In the genomic region with DNA sequence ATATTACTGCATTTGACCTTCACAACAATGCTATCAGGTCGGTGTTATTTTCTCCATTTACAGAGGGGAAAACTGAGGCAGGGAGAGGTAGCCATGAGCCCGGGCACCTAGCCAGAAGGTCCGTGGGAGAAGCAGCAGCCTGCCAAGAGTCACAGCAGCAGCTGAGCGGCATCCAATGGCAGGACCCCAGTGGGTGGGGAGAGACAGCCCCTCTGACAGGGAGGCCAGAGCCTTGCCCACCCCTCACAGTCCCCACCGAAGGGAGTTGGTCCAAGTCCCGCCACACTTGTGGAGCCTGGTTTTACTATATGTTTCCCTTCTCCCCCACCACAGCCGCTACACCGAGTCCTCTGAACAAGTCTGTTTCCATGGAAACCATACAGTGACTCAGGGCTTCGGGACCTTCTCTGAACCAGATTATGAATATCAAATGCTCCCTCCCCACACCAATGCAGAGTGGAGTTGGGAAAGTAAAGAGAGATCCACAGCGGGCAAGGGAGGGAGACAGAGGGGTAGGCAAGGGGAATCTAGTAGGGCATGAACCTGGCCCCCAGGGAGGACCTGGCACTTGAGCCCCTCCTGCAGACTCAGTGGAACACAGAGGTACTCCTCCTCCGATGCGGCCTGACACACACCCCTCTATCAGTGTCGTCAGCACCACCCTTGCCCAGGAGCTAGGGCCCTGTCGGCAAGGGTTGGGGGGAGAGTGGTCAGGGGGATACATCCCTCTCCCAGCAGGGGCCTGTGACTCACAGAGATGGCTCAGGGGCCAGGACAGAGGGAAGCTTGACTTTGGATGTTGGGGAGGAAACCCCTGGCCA, we compare ENCODE assay signal across 9 cellular contexts. TPM values are rescaled to one million over a fixed set of nuclear protein-coding genes. Genes with fewer than 3 reads are reported as not detected.
DNase-seq lines count a peak whose midpoint lies in the region; ATAC-seq, FAIRE-seq and TF ChIP-seq lines count a peak whose summit lies in the region.
"Had no signal": no experiment of that assay in that cellular context is flagged by ENCODE, and none has a peak within 500 bp of the region (broad histone marks: within the 10 kb centered on the region; RNA-seq: fewer than 3 reads in every experiment).

No MANE protein-coding gene starts in this region.

- H3K27me3 ChIP-seq in RWPE2 (ENCODE audit: insufficient read depth, poor library complexity, severe bottlenecking) = peaks cover 65% of the 10 kb centered on the region

- H3K4me1 ChIP-seq in RWPE2 (ENCODE audit: insufficient read depth, poor library complexity, severe bottlenecking) = no peaks in the 10 kb centered on the region

- peaks cover 49% of the 10 kb centered on the region for H3K27me3 Mint-ChIP-seq in activated naive CD4-positive, alpha-beta T cell treated with anti-CD3 and anti-CD28 coated beads for 36 hours (ENCODE audit: low read depth)

- CTCF ChIA-PET in activated naive CD4-positive, alpha-beta T cell treated with anti-CD3 and anti-CD28 coated beads for 36 hours (lab: Charles Lee) = interaction anchor here (1.5 to 1.9 kb wide), 2 partner anchors 8 to 30 kb away, joined by 3 to 8 read pairs; no protein-coding TSS in a partner anchor

- TF ChIP-seq CTCF in RWPE2 (IDR thresholded peaks at IDR 0.05; ENCODE audit: poor library complexity, severe bottlenecking) (no peak), foreskin fibroblast (IDR thresholded peaks at IDR 0.05; ENCODE audit: low read depth, low read length) (no peak)

- H3K4me3 ChIP-seq in RWPE2 (ENCODE audit: severe bottlenecking) (no peak overlapping the region), foreskin fibroblast (ENCODE audit: low read depth in 1 of 2, low read length in 2 of 2) (no peak overlapping the region)
- H3K4me3 ChIP-seq: GM12878 had no signal

- no peak overlapping the region for H3K27ac ChIP-seq in RWPE2 (ENCODE audit: poor library complexity, severe bottlenecking)

- H3K36me3 Mint-ChIP-seq in activated naive CD4-positive, alpha-beta T cell treated with anti-CD3 and anti-CD28 coated beads for 36 hours (ENCODE audit: low read depth) = no peaks in the 10 kb centered on the region

- no peak overlapping the region for H3K27ac Mint-ChIP-seq in activated naive CD4-positive, alpha-beta T cell treated with anti-CD3 and anti-CD28 coated beads for 36 hours

- H3K4me3 Mint-ChIP-seq in activated naive CD4-positive, alpha-beta T cell treated with anti-CD3 and anti-CD28 coated beads for 36 hours = no peak overlapping the region

- no peaks in the 10 kb centered on the region for H3K9me3 Mint-ChIP-seq in activated naive CD4-positive, alpha-beta T cell treated with anti-CD3 and anti-CD28 coated beads for 36 hours

- peak; percentile 37; the same call in 1 of the 3 replicates for ATAC-seq in RWPE2 (ENCODE audit: low read depth)
- ATAC-seq in HG02973 (IDR thresholded peaks at IDR 0.05; ENCODE audit: unreplicated experiment) = no peak
- ATAC-seq: GM12878 had no signal

- H3K4me1 Mint-ChIP-seq in activated naive CD4-positive, alpha-beta T cell treated with anti-CD3 and anti-CD28 coated beads for 36 hours (ENCODE audit: low read depth) = peaks cover 5% of the 10 kb centered on the region

- H3K36me3 ChIP-seq in RWPE2 (ENCODE audit: low read depth) = no peaks in the 10 kb centered on the region

- peak; percentile 46 for DNase-seq in activated naive CD4-positive, alpha-beta T cell treated with anti-CD3 and anti-CD28 coated beads for 36 hours
- no peak for DNase-seq in activated naive CD4-positive, alpha-beta T cell treated with anti-CD3 and anti-CD28 coated beads, Interleukin-2, amount 50 U/mL, for 16 hours
- DNase-seq in RWPE2 (ENCODE audit: low spot score) (no peak), foreskin fibroblast (peak; percentile 72 to 80), stromal cell of bone marrow (ENCODE audit: low read depth) (peak; percentile 92), HTR-8/SVneo (ENCODE audit: insufficient read length, low spot score) (no peak), NCI-H2107 (lab: John Stamatoyannopoulos, UW) (no peak)

- no peak for FAIRE-seq in HTR-8/SVneo (lab: Jason Lieb, UNC)
- FAIRE-seq: GM12878 had no signal

- intact Hi-C loops in activated naive CD4-positive, alpha-beta T cell treated with anti-CD3 and anti-CD28 coated beads for 36 hours (cut with micrococcal nuclease) = loop anchor here (2.0 kb wide), 1 partner anchor 110 kb away; no protein-coding TSS in a partner anchor

- no peaks in the 10 kb centered on the region for H3K9me3 ChIP-seq in RWPE2 (ENCODE audit: severe bottlenecking)

RNA-seq across cellular contexts. Expression of a gene that starts 2.5 kb away (rescaled TPM):
- total RNA-seq in activated naive CD4-positive, alpha-beta T cell treated with anti-CD3 and anti-CD28 coated beads for 36 hours = not detected
- total RNA-seq: GM12878 had no signal

Comparison
In these comparisons a context has a peak if more than half of its experiments do, and no peak if none do; other contexts are left out.
1. DNase-seq: peak in activated naive CD4-positive, alpha-beta T cell treated with anti-CD3 and anti-CD28 coated beads for 36 hours (single experiment), foreskin fibroblast (2 of 2) and stromal cell of bone marrow (single experiment); none in activated naive CD4-positive, alpha-beta T cell treated with anti-CD3 and anti-CD28 coated beads, Interleukin-2, amount 50 U/mL, for 16 hours (single experiment), RWPE2 (single experiment), HTR-8/SVneo (single experiment) and NCI-H2107 (single experiment).